ENCODE assay signal across 15 cellular contexts in genomic region chr16:87829988-87830672, GRCh38. TPM values are rescaled to one million over a fixed set of nuclear protein-coding genes. Genes with fewer than 3 reads are reported as not detected.
DNase-seq lines count a peak whose midpoint lies in the region; ATAC-seq and TF ChIP-seq lines count a peak whose summit lies in the region.
"Had no signal": no experiment of that assay in that cellular context is flagged by ENCODE, and none has a peak within 500 bp of the region (broad histone marks: within the 10 kb centered on the region; RNA-seq: fewer than 3 reads in every experiment).

No MANE protein-coding gene starts in this region.

- H3K4me3 ChIP-seq in neural progenitor cell = no peak overlapping the region
- no peak overlapping the region for H3K4me3 ChIP-seq in dorsolateral prefrontal cortex
- H3K4me3 ChIP-seq: gastroesophageal sphincter had no signal

- H3K79me2 ChIP-seq in neural progenitor cell (ENCODE audit: low read depth) = no peaks in the 10 kb centered on the region

- no peak for ATAC-seq in activated T-cell treated with anti-CD3 and anti-CD28 coated beads, Interleukin-2, amount 50 U/mL, for 4 hours
- ATAC-seq in activated naive CD8-positive, alpha-beta T cell treated with anti-CD3 and anti-CD28 coated beads, Interleukin-2, amount 50 U/mL, for 24 hours = no peak
- ATAC-seq: CD8-positive, alpha-beta T cell; gastroesophageal sphincter had no signal

- no peak overlapping the region for H3K4me3 Mint-ChIP-seq in activated T-cell treated with anti-CD3 and anti-CD28 coated beads, Interleukin-2, amount 50 U/mL, for 4 hours
- peak overlapping the region in 1 of 4 donors; percentile 26 for H3K4me3 Mint-ChIP-seq in IgD-negative memory B cell
- peak overlapping the region; percentile 45 for H3K4me3 Mint-ChIP-seq in activated naive CD8-positive, alpha-beta T cell treated with anti-CD3 and anti-CD28 coated beads, Interleukin-2, amount 50 U/mL, for 24 hours
- H3K4me3 Mint-ChIP-seq in neural progenitor cell = peak overlapping the region; percentile 36
- H3K4me3 Mint-ChIP-seq: CD8-positive, alpha-beta T cell had no signal

- in situ Hi-C loops in GM13977 (cut with MboI; ENCODE audit: low pct_unique_long_range_greater_than_20kb, low sequenced_read_pairs, unreplicated experiment) = no loop called here

- peaks cover 26% of the 10 kb centered on the region for H3K36me3 Mint-ChIP-seq in activated T-cell treated with anti-CD3 and anti-CD28 coated beads, Interleukin-2, amount 50 U/mL, for 4 hours (ENCODE audit: insufficient read depth)
- H3K36me3 Mint-ChIP-seq in IgD-negative memory B cell (no peaks in the 10 kb centered on the region), neural progenitor cell (peaks cover 3% of the 10 kb centered on the region)
- peaks cover 33% of the 10 kb centered on the region for H3K36me3 Mint-ChIP-seq in activated naive CD8-positive, alpha-beta T cell treated with anti-CD3 and anti-CD28 coated beads, Interleukin-2, amount 50 U/mL, for 24 hours (ENCODE audit: low read depth)

- DNase-seq in activated T-cell treated with anti-CD3 and anti-CD28 coated beads for 4 hours (peak; percentile 7), neural progenitor cell (ENCODE audit: low spot score) (no peak), SKM-1 treated with dmso at 0.1 percent for 144 hours (lab: John Stamatoyannopoulos, UW; ENCODE audit: unreplicated experiment) (no peak), dorsolateral prefrontal cortex (no peak), GM13977 (ENCODE audit: low spot score) (no peak)
- no peak for DNase-seq in activated T-cell treated with anti-CD3 and anti-CD28 coated beads, Interleukin-2, amount 50 U/mL, for 4 hours
- no peak for DNase-seq in activated naive CD8-positive, alpha-beta T cell treated with anti-CD3 and anti-CD28 coated beads, Interleukin-2, amount 50 U/mL, for 24 hours
- DNase-seq: CD8-positive, alpha-beta T cell; NCI-H1436 treated with DMSO at 0.1 percent for 48 hours; NCI-H345; SIG-M5; small intestine; stimulated activated naive CD4-positive, alpha-beta T cell treated with Interleukin-2 at 50 U/mL for 16 hours had no signal

- H3K4me1 ChIP-seq in neural progenitor cell = peaks cover 15% of the 10 kb centered on the region

- no peaks in the 10 kb centered on the region for H3K27me3 Mint-ChIP-seq in activated T-cell treated with anti-CD3 and anti-CD28 coated beads, Interleukin-2, amount 50 U/mL, for 4 hours (ENCODE audit: low read depth)
- H3K27me3 Mint-ChIP-seq in IgD-negative memory B cell = no peaks in the 10 kb centered on the region
- H3K27me3 Mint-ChIP-seq in activated naive CD8-positive, alpha-beta T cell treated with anti-CD3 and anti-CD28 coated beads, Interleukin-2, amount 50 U/mL, for 24 hours = no peaks in the 10 kb centered on the region
- H3K27me3 Mint-ChIP-seq in neural progenitor cell (ENCODE audit: insufficient read depth, low read depth) = peaks cover 2% of the 10 kb centered on the region

- H3K9me3 Mint-ChIP-seq in activated T-cell treated with anti-CD3 and anti-CD28 coated beads, Interleukin-2, amount 50 U/mL, for 4 hours = no peaks in the 10 kb centered on the region
- H3K9me3 Mint-ChIP-seq in IgD-negative memory B cell (no peaks in the 10 kb centered on the region), neural progenitor cell (no peaks in the 10 kb centered on the region)
- no peaks in the 10 kb centered on the region for H3K9me3 Mint-ChIP-seq in activated naive CD8-positive, alpha-beta T cell treated with anti-CD3 and anti-CD28 coated beads, Interleukin-2, amount 50 U/mL, for 24 hours
- H3K9me3 Mint-ChIP-seq: CD8-positive, alpha-beta T cell had no signal

- H3K27me3 ChIP-seq in neural progenitor cell (no peaks in the 10 kb centered on the region), dorsolateral prefrontal cortex (no peaks in the 10 kb centered on the region)

- TF ChIP-seq CTCF in neural progenitor cell (IDR thresholded peaks at IDR 0.05) (no peak), dorsolateral prefrontal cortex (IDR thresholded peaks at IDR 0.05 in 54 of 56, conservative IDR thresholded peaks at IDR 0.05 in 2 of 56; ENCODE audit: low read depth in 1 of 56, partially characterized antibody in 56 of 56) (no peak), GM13977 (IDR thresholded peaks at IDR 0.05; ENCODE audit: extremely low read depth, insufficient read depth, missing control alignments) (no peak)

- no peaks in the 10 kb centered on the region for H3K9me3 ChIP-seq in neural progenitor cell (ENCODE audit: low read depth)
- H3K9me3 ChIP-seq: gastroesophageal sphincter had no signal

- H3K4me1 Mint-ChIP-seq in activated T-cell treated with anti-CD3 and anti-CD28 coated beads, Interleukin-2, amount 50 U/mL, for 4 hours (ENCODE audit: low read depth) = no peaks in the 10 kb centered on the region
- H3K4me1 Mint-ChIP-seq in IgD-negative memory B cell (peaks cover 4 to 11% (median 6%) of the 10 kb centered on the region in 3 donors), neural progenitor cell (peaks cover 16% of the 10 kb centered on the region)
- H3K4me1 Mint-ChIP-seq in activated naive CD8-positive, alpha-beta T cell treated with anti-CD3 and anti-CD28 coated beads, Interleukin-2, amount 50 U/mL, for 24 hours = peaks cover 18% of the 10 kb centered on the region

- no peak overlapping the region for H2AFZ ChIP-seq in neural progenitor cell (replicated peaks)

- H3K4me2 ChIP-seq in neural progenitor cell = no peak overlapping the region

- H3K36me3 ChIP-seq in neural progenitor cell = no peaks in the 10 kb centered on the region

- no peak overlapping the region for H3K9ac ChIP-seq in neural progenitor cell

- H3F3A ChIP-seq in neural progenitor cell (ENCODE audit: low read depth) = peaks cover 5% of the 10 kb centered on the region

- intact Hi-C loops in dorsolateral prefrontal cortex (cut with DNase I) = no loop called here

- no peaks in the 10 kb centered on the region for H4K20me1 ChIP-seq in neural progenitor cell (ENCODE audit: low read depth)

- H3K27ac Mint-ChIP-seq in IgD-negative memory B cell (peak overlapping the region in 2 of 3 donors; percentile 50 to 60), neural progenitor cell (peak overlapping the region; percentile 50)
- H3K27ac Mint-ChIP-seq in activated naive CD8-positive, alpha-beta T cell treated with anti-CD3 and anti-CD28 coated beads, Interleukin-2, amount 50 U/mL, for 24 hours = peak overlapping the region; percentile 69
- H3K27ac Mint-ChIP-seq: CD8-positive, alpha-beta T cell had no signal

- H3K27ac ChIP-seq in neural progenitor cell = no peak overlapping the region
- H3K27ac ChIP-seq in dorsolateral prefrontal cortex = peak overlapping the region in 11 of 59 donors; percentile 23 to 82 (median 61)
- H3K27ac ChIP-seq: gastroesophageal sphincter had no signal

RNA-seq across cellular contexts. Expression of gene SLC7A5, which starts 39.2 kb away (rescaled TPM):
- total RNA-seq in activated T-cell treated with anti-CD3 and anti-CD28 coated beads, Interleukin-2, amount 50 U/mL, for 4 hours = 100 to 1,000 TPM; 814 to 984 (median 886) TPM
- 6.9 TPM for polyA plus RNA-seq in IgD-negative memory B cell
- total RNA-seq in neural progenitor cell (ENCODE audit: low replicate concordance) (2.8 and 8.8 TPM in 2 replicates), dorsolateral prefrontal cortex (100 to 1,000 TPM in 16 of 120 experiments, 10 to 100 TPM in 104; 37.8 to 157 (median 74.3) TPM)
